7 cellular contexts compared by ENCODE assay signal in genomic region chr2:109896212-109896611, GRCh38. TPM values are rescaled to one million over a fixed set of nuclear protein-coding genes. Genes with fewer than 3 reads are reported as not detected.
DNase-seq lines count a peak whose midpoint lies in the region; ATAC-seq and TF ChIP-seq lines count a peak whose summit lies in the region.
"Not testable (repeated sequence)": the region's sequence is repeated elsewhere in the genome, so short reads cannot be mapped to it uniquely, and the experiment has no call there.

No MANE protein-coding gene starts in this region.

- not testable (repeated sequence) for H3K27me3 ChIP-seq in lower lobe of right lung (ENCODE audit: low read depth)

- not testable (repeated sequence) for H3K36me3 ChIP-seq in lower lobe of right lung

- not testable (repeated sequence) for H3K4me3 ChIP-seq in lower lobe of right lung

- not testable (repeated sequence) for H3K9me3 ChIP-seq in lower lobe of right lung

- not testable (repeated sequence) for H3K4me1 ChIP-seq in lower lobe of right lung

- intact Hi-C loops in lower lobe of right lung (cut with DNase I): not testable (repeated sequence)

- not testable (repeated sequence) for H3K27ac ChIP-seq in lower lobe of right lung

- ATAC-seq in GM18868 (IDR thresholded peaks at IDR 0.05; ENCODE audit: unreplicated experiment) (peak; percentile 95), GM19468 (IDR thresholded peaks at IDR 0.05; ENCODE audit: extremely low read depth, unreplicated experiment) (peak; percentile 66), HG02571 (IDR thresholded peaks at IDR 0.05; ENCODE audit: unreplicated experiment) (peak; percentile 93), HG03039 (IDR thresholded peaks at IDR 0.05; ENCODE audit: unreplicated experiment) (peak; percentile 93), HG03442 (IDR thresholded peaks at IDR 0.05; ENCODE audit: unreplicated experiment) (peak; percentile 96), lower lobe of right lung (peak; percentile 39 to 64)
- peak; percentile 97 to 98 for ATAC-seq in activated CD4-positive, CD25-positive, alpha-beta regulatory T cell treated with anti-CD3 and anti-CD28 coated beads, Interleukin-2, amount 50 U/mL, for 24 hours

- DNase-seq in lower lobe of right lung: not testable (repeated sequence)

- not testable (repeated sequence) for TF ChIP-seq CTCF in lower lobe of right lung (IDR thresholded peaks at IDR 0.05)

RNA-seq across cellular contexts. Expression of gene LIMS3, which starts 2.3 kb away (rescaled TPM):
- 2.4 TPM for total RNA-seq in lower lobe of right lung
